ENCODE assay signal across 8 cellular contexts in genomic region chr2:65666156-65666725, GRCh38.
DNase-seq lines count a peak whose midpoint lies in the region; ATAC-seq lines count a peak whose summit lies in the region.

No MANE protein-coding gene starts in this region.

- no peak overlapping the region for H3K27ac Mint-ChIP-seq in activated naive CD8-positive, alpha-beta T cell treated with anti-CD3 and anti-CD28 coated beads, Interleukin-2, amount 50 U/mL, for 24 hours
- peak overlapping the region in 1 of 8 donors; percentile 58 for H3K27ac Mint-ChIP-seq in CD8-positive, alpha-beta memory T cell

- no peak overlapping the region for H3K27ac ChIP-seq in CD8-positive, alpha-beta memory T cell (ENCODE audit: low read depth, low read length)

- H3K36me3 ChIP-seq in CD8-positive, alpha-beta memory T cell (ENCODE audit: insufficient read depth, low read length) = no peaks in the 10 kb centered on the region

- H3K36me3 Mint-ChIP-seq in activated naive CD8-positive, alpha-beta T cell treated with anti-CD3 and anti-CD28 coated beads, Interleukin-2, amount 50 U/mL, for 24 hours (ENCODE audit: low read depth) = peaks cover 4% of the 10 kb centered on the region
- H3K36me3 Mint-ChIP-seq in CD8-positive, alpha-beta memory T cell = no peaks in the 10 kb centered on the region

- H3K27me3 Mint-ChIP-seq in activated naive CD8-positive, alpha-beta T cell treated with anti-CD3 and anti-CD28 coated beads, Interleukin-2, amount 50 U/mL, for 24 hours = no peaks in the 10 kb centered on the region
- peaks cover 2 to 14% of the 10 kb centered on the region in 2 donors for H3K27me3 Mint-ChIP-seq in CD8-positive, alpha-beta memory T cell

- ATAC-seq in GM19397 (IDR thresholded peaks at IDR 0.05; ENCODE audit: unreplicated experiment) = peak; percentile 82
- ATAC-seq in HG03139 (IDR thresholded peaks at IDR 0.05; ENCODE audit: unreplicated experiment) = peak; percentile 96
- peak; percentile 46 for ATAC-seq in activated naive CD8-positive, alpha-beta T cell treated with anti-CD3 and anti-CD28 coated beads, Interleukin-2, amount 50 U/mL, for 24 hours

- no peaks in the 10 kb centered on the region for H3K9me3 ChIP-seq in CD8-positive, alpha-beta memory T cell (ENCODE audit: low read length)

- H3K4me1 Mint-ChIP-seq in activated naive CD8-positive, alpha-beta T cell treated with anti-CD3 and anti-CD28 coated beads, Interleukin-2, amount 50 U/mL, for 24 hours = peaks cover 5% of the 10 kb centered on the region
- H3K4me1 Mint-ChIP-seq in CD8-positive, alpha-beta memory T cell = no peaks in the 10 kb centered on the region

- H3K27me3 ChIP-seq in CD8-positive, alpha-beta memory T cell (ENCODE audit: insufficient read depth, low read length, poor library complexity, severe bottlenecking) = no peaks in the 10 kb centered on the region

- POLR2A ChIA-PET in CD8-positive, alpha-beta memory T cell (lab: Charles Lee) = no interaction called here

- H3K4me3 ChIP-seq in CD8-positive, alpha-beta memory T cell (ENCODE audit: low read length) = no peak overlapping the region

- intact Hi-C loops in posterior vena cava (cut with DNase I) = no loop called here

- H3K4me1 ChIP-seq in CD8-positive, alpha-beta memory T cell (ENCODE audit: insufficient read depth, low read length) = no peaks in the 10 kb centered on the region

- peaks cover 6% of the 10 kb centered on the region for H3K9me3 Mint-ChIP-seq in activated naive CD8-positive, alpha-beta T cell treated with anti-CD3 and anti-CD28 coated beads, Interleukin-2, amount 50 U/mL, for 24 hours
- peaks cover 3 to 16% (median 10%) of the 10 kb centered on the region in 5 donors for H3K9me3 Mint-ChIP-seq in CD8-positive, alpha-beta memory T cell

- no peak overlapping the region for H3K4me3 Mint-ChIP-seq in activated naive CD8-positive, alpha-beta T cell treated with anti-CD3 and anti-CD28 coated beads, Interleukin-2, amount 50 U/mL, for 24 hours
- no peak overlapping the region for H3K4me3 Mint-ChIP-seq in CD8-positive, alpha-beta memory T cell

- CTCF ChIA-PET in CD8-positive, alpha-beta memory T cell (lab: Charles Lee) = no interaction called here

- DNase-seq in COLO829 (ENCODE audit: low spot score) = peak; percentile 27
- no peak for DNase-seq in activated naive CD8-positive, alpha-beta T cell treated with anti-CD3 and anti-CD28 coated beads, Interleukin-2, amount 50 U/mL, for 24 hours
- no peak for DNase-seq in posterior vena cava (ENCODE audit: low spot score)
- no peak for DNase-seq in NCI-H2196 treated with DMSO at 0.1 percent for 48 hours (lab: John Stamatoyannopoulos, UW; ENCODE audit: unreplicated experiment)
- no peak for DNase-seq in activated gamma-delta T cell treated with Interleukin-2 at 50 U/mL for 16 hours
- DNase-seq in CD8-positive, alpha-beta memory T cell = no peak

Comparison
In these comparisons a context has a peak if more than half of its experiments do, and no peak if none do; other contexts are left out.
1. ATAC-seq: peak in every context shown above with its lines; median percentile 96 in HG03139; 82 in GM19397; 46 in activated naive CD8-positive, alpha-beta T cell treated with anti-CD3 and anti-CD28 coated beads, Interleukin-2, amount 50 U/mL, for 24 hours.